In genomic region chr10:70849582-70850016, GRCh38 we compare ENCODE assay signal across 1 cellular context.
TF ChIP-seq lines count a peak whose summit lies in the region.

No MANE protein-coding gene starts in this region.

TF ChIP-seq in SK-N-SH, 30 proteins besides CTCF, POLR2A, EP300 and RAD21 (continued from another document):
- TF ChIP-seq USF1 (IDR thresholded peaks at IDR 0.05; ENCODE audit: borderline replicate concordance, low read depth) (no peak), MEF2A (IDR thresholded peaks at IDR 0.05; ENCODE audit: borderline replicate concordance, low read depth) (no peak), FOXJ3 (CRISPR knock-in tag; IDR thresholded peaks at IDR 0.05) (no peak), FOXM1 (IDR thresholded peaks at IDR 0.05; ENCODE audit: low read depth) (no peak), RFX5 (IDR thresholded peaks at IDR 0.05; ENCODE audit: low read length) (no peak), ZBTB33 (IDR thresholded peaks at IDR 0.05; ENCODE audit: borderline replicate concordance, low read depth) (no peak), GABPA (IDR thresholded peaks at IDR 0.05; ENCODE audit: low read depth) (no peak), JUND (IDR thresholded peaks at IDR 0.05) (no peak; the same call in 1 of the 2 replicates), MAX (IDR thresholded peaks at IDR 0.05; ENCODE audit: low read depth) (no peak), PBX3 (IDR thresholded peaks at IDR 0.05) (no peak), NRF1 (IDR thresholded peaks at IDR 0.05; ENCODE audit: low read depth, low read length) (no peak), TAF1 (IDR thresholded peaks at IDR 0.05; ENCODE audit: borderline replicate concordance, low read depth, low read length) (no peak), ELF1 (IDR thresholded peaks at IDR 0.05) (no peak), RCOR1 (IDR thresholded peaks at IDR 0.05; ENCODE audit: low read length) (no peak), TCF12 (IDR thresholded peaks at IDR 0.05) (peak; percentile 69), FOSL2 (IDR thresholded peaks at IDR 0.05; ENCODE audit: borderline replicate concordance, low read depth) (no peak), CHD2 (IDR thresholded peaks at IDR 0.05; ENCODE audit: low read length, partially characterized antibody) (no peak), SIN3A (IDR thresholded peaks at IDR 0.05; ENCODE audit: borderline replicate concordance, low read depth, low read length) (no peak), TEAD4 (IDR thresholded peaks at IDR 0.05; ENCODE audit: borderline replicate concordance, insufficient read depth) (peak; percentile 85), RXRA (IDR thresholded peaks at IDR 0.05; ENCODE audit: borderline replicate concordance, low read depth) (peak; percentile 93), MXI1 (IDR thresholded peaks at IDR 0.05; ENCODE audit: low read depth, low read length) (no peak), REST (IDR thresholded peaks at IDR 0.05; ENCODE audit: low read depth, low read length) (no peak), SMC3 (IDR thresholded peaks at IDR 0.05; ENCODE audit: low read depth, low read length) (no peak)
